Comparison of ENCODE assay signal across 16 cellular contexts in the genomic region with DNA sequence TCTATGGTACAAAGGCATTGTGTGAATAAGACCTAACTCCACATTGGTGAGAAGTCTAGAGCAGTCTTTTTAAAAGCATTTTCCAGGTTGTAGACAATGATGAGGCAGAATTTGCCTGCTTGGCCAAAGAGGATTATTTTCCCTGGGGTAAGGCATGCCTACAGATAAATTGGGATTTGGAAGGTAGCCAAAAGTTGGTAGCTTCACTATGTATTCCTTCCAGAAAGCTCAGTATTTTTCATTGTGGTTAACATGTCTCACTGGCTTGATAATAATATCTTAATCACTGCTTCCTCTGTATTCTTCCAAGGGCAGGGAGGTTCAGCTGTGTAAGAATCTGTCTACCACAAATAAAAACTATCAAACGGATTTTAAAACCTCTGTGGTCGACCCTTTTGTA.
"Had no signal": no experiment of that assay in that cellular context is flagged by ENCODE, and none has a peak within 500 bp of the region (broad histone marks: within the 10 kb centered on the region; RNA-seq: fewer than 3 reads in every experiment).

No MANE protein-coding gene starts in this region.

- ATAC-seq: activated CD8-positive, alpha-beta T cell treated with anti-CD3 and anti-CD28 coated beads for 36 hours; activated T-cell treated with anti-CD3 and anti-CD28 coated beads, Interleukin-2, amount 50 U/mL, for 4 hours; natural killer cell treated with Interleukin-12 subunit alpha and Interleukin-12 subunit beta and Interleukin-15 and Interleukin-18, amount 100 ng/mL, for 72 hours; stimulated activated naive CD8-positive, alpha-beta T cell treated with anti-CD3 and anti-CD28 coated beads, Interleukin-15, Interleukin-2, amounts not matched to agents 100 U/mL and 50 U/mL, for 24 hours had no signal

- H3K27me3 Mint-ChIP-seq: activated B cell treated with CpG ODN at 0.5 μM for 24 hours; activated CD8-positive, alpha-beta T cell treated with anti-CD3 and anti-CD28 coated beads for 36 hours; dendritic cell treated with granulocyte-macrophage colony-stimulating factor and Interleukin-4, amounts not matched to agents 40 ng/mL and 50 ng/mL, for 4 days; natural killer cell treated with Interleukin-12 subunit alpha and Interleukin-12 subunit beta and Interleukin-15 and Interleukin-18, amount 100 ng/mL, for 72 hours had no signal

- H3K4me1 ChIP-seq: adrenal gland, transverse colon had no signal

- H3K9me3 ChIP-seq: adrenal gland had no signal

- FAIRE-seq: TTC549 had no signal

- H3K36me3 ChIP-seq: adrenal gland, transverse colon had no signal

- H3K4me3 ChIP-seq: adrenal gland, transverse colon had no signal

- H3K27ac Mint-ChIP-seq: activated B cell treated with CpG ODN at 0.5 μM for 24 hours; activated CD8-positive, alpha-beta T cell treated with anti-CD3 and anti-CD28 coated beads for 36 hours; dendritic cell treated with granulocyte-macrophage colony-stimulating factor and Interleukin-4, amounts not matched to agents 40 ng/mL and 50 ng/mL, for 4 days; natural killer cell treated with Interleukin-12 subunit alpha and Interleukin-12 subunit beta and Interleukin-15 and Interleukin-18, amount 100 ng/mL, for 72 hours had no signal

- DNase-seq: activated B cell treated with CpG ODN at 0.5 μM for 24 hours; activated CD4-positive, alpha-beta T cell treated with anti-CD3 and anti-CD28 coated beads for 48 hours; activated CD8-positive, alpha-beta T cell treated with anti-CD3 and anti-CD28 coated beads for 36 hours; activated effector memory CD4-positive, alpha-beta T cell treated with Interleukin-2 at 50 U/mL for 16 hours; activated naive CD4-positive, alpha-beta T cell treated with anti-CD3 and anti-CD28 coated beads, Interleukin-2, amount 50 U/mL, for 16 hours; activated T-cell treated with anti-CD3 and anti-CD28 coated beads, Interleukin-2, amount 50 U/mL, for 4 hours; adrenal gland; effector memory CD4-positive, alpha-beta T cell; foreskin melanocyte; nucleus accumbens; stimulated activated CD4-positive, alpha-beta T cell treated with anti-CD3 and anti-CD28 coated beads, Interleukin-4, amount 100 ng/mL, for 24 hours; stimulated activated naive CD8-positive, alpha-beta T cell treated with anti-CD3 and anti-CD28 coated beads, Interleukin-15, Interleukin-2, amounts not matched to agents 100 U/mL and 50 U/mL, for 24 hours; transverse colon had no signal

- H3K27me3 ChIP-seq: adrenal gland, transverse colon had no signal

- H3K4me3 Mint-ChIP-seq: activated B cell treated with CpG ODN at 0.5 μM for 24 hours; activated CD8-positive, alpha-beta T cell treated with anti-CD3 and anti-CD28 coated beads for 36 hours; activated T-cell treated with anti-CD3 and anti-CD28 coated beads, Interleukin-2, amount 50 U/mL, for 4 hours; dendritic cell treated with granulocyte-macrophage colony-stimulating factor and Interleukin-4, amounts not matched to agents 40 ng/mL and 50 ng/mL, for 4 days; natural killer cell treated with Interleukin-12 subunit alpha and Interleukin-12 subunit beta and Interleukin-15 and Interleukin-18, amount 100 ng/mL, for 72 hours had no signal

- H3K4me1 Mint-ChIP-seq: activated B cell treated with CpG ODN at 0.5 μM for 24 hours had no signal

- H3K27ac ChIP-seq: adrenal gland, transverse colon had no signal
